ENCODE assay signal across 17 cellular contexts in the genomic region with DNA sequence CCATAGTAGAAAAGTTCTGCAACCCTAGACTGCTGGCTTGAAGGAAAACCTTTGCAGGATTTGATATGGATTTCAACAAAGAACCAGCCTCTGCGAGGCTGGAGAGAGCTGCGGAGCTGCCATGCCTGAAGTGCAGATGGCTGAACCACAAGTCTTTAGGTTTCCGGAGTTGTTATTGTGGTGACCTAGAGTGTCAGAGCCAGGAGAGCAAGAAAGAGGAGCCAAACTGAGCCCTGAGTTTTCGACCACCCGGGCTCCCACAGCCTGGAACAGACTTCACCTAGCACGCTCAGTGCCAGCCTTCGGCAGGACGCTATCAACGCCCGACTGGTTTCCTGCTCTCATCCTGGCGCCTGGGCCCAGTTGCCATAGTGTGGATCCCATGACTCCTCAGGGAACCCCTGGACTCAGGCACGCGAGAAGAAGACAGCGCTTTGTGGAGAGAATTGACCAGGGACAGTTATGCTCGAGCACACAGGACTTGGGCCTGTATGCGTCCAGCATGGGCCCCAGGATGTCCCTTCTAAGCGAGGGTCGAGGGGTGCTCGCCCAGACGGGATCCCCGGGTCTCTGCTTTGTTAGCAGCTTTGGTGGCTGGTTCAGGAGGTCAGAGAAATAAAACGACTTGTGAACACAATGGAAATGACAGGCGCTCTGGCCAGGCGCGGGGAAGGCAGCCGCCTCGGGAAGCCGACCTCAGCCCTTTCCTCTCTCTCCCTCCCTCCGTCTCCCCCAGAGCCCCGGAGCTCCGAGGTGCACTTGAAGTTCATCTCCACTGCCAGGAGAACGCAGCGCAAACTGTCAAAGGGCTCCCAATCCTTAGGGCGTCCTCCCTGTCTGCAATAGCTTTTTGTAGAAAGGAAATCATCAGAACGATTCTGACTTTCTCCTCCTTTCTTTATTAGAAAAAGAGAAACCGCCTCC. TPM values are rescaled to one million over a fixed set of nuclear protein-coding genes. Genes with fewer than 3 reads are reported as not detected.
DNase-seq lines count a peak whose midpoint lies in the region; TF ChIP-seq lines count a peak whose summit lies in the region.
"Had no signal": no experiment of that assay in that cellular context is flagged by ENCODE, and none has a peak within 500 bp of the region (broad histone marks: within the 10 kb centered on the region; RNA-seq: fewer than 3 reads in every experiment).

No MANE protein-coding gene starts in this region.

- no peak overlapping the region for H4K5ac ChIP-seq in mesendoderm (ENCODE audit: low read length)

- no peak overlapping the region for H3K56ac ChIP-seq in mesendoderm (ENCODE audit: low read length)

- no peaks in the 10 kb centered on the region for H3K36me3 ChIP-seq in BLaER1 treated with 17β-estradiol and CSF1 and Interleukin-3, amounts not matched to agents 10 nM and 100 nM
- no peaks in the 10 kb centered on the region for H3K36me3 ChIP-seq in mesendoderm (ENCODE audit: control insufficient read depth, insufficient read depth, low read length)
- no peaks in the 10 kb centered on the region for H3K36me3 ChIP-seq in vagina
- H3K36me3 ChIP-seq: ascending aorta had no signal

- no peak overlapping the region for H3K27ac Mint-ChIP-seq in activated naive CD8-positive, alpha-beta T cell treated with anti-CD3 and anti-CD28 coated beads for 36 hours
- H3K27ac Mint-ChIP-seq: activated CD4-positive, alpha-beta memory T cell treated with anti-CD3 and anti-CD28 coated beads for 36 hours had no signal

- no peak overlapping the region for H3K27ac ChIP-seq in BLaER1 treated with 17β-estradiol and CSF1 and Interleukin-3, amounts not matched to agents 10 nM and 100 nM
- no peak overlapping the region for H3K27ac ChIP-seq in mesendoderm (ENCODE audit: low read depth, low read length)
- H3K27ac ChIP-seq in vagina: no peak overlapping the region
- H3K27ac ChIP-seq: ascending aorta, epithelial cell of prostate had no signal

- H3K4me3 ChIP-seq in BLaER1 treated with 17β-estradiol and CSF1 and Interleukin-3, amounts not matched to agents 10 nM and 100 nM: peak overlapping the region; percentile 49 to 66 (median 55)
- H3K4me3 ChIP-seq in mesendoderm (ENCODE audit: low read length) (no peak overlapping the region), vagina (no peak overlapping the region)

- WGBS in mesendoderm (ENCODE audit: extremely low coverage, insufficient coverage, low lambda C conversion rate): no CpG with 5 or more reads among the region's 36 CpGs

- no peak overlapping the region for H2BK120ac ChIP-seq in mesendoderm (ENCODE audit: low read depth, low read length)

- H2BK15ac ChIP-seq in mesendoderm (replicated peaks; ENCODE audit: low read depth): no peak overlapping the region

- H3K4me1 ChIP-seq in BLaER1 treated with 17β-estradiol and CSF1 and Interleukin-3, amounts not matched to agents 10 nM and 100 nM: peaks cover 37 to 44% (median 41%) of the 10 kb centered on the region in 10 experiments
- peaks cover 2% of the 10 kb centered on the region for H3K4me1 ChIP-seq in mesendoderm (ENCODE audit: control insufficient read depth, low read depth, low read length)
- peaks cover 35% of the 10 kb centered on the region for H3K4me1 ChIP-seq in vagina

- H3K9me3 Mint-ChIP-seq in activated naive CD8-positive, alpha-beta T cell treated with anti-CD3 and anti-CD28 coated beads for 36 hours: no peaks in the 10 kb centered on the region
- H3K9me3 Mint-ChIP-seq: activated CD4-positive, alpha-beta memory T cell treated with anti-CD3 and anti-CD28 coated beads for 36 hours had no signal

- intact Hi-C loops in vagina (cut with DNase I): no loop called here

- no peak overlapping the region for H4K8ac ChIP-seq in mesendoderm (ENCODE audit: low read depth, low read length)

- peaks cover 16 to 39% (median 32%) of the 10 kb centered on the region in 11 experiments; a peak in 21 of 22 replicates for H3K9me3 ChIP-seq in BLaER1 treated with 17β-estradiol and CSF1 and Interleukin-3, amounts not matched to agents 10 nM and 100 nM (replicated peaks in 1 of 11)
- H3K9me3 ChIP-seq in vagina: no peaks in the 10 kb centered on the region
- H3K9me3 ChIP-seq: ascending aorta had no signal

- H3K4ac ChIP-seq in mesendoderm (ENCODE audit: low read depth, low read length): no peak overlapping the region

- no peak overlapping the region for H2BK5ac ChIP-seq in mesendoderm (ENCODE audit: low read length)

- peak overlapping the region; percentile 76 to 99 (median 97) for H3K4me2 ChIP-seq in BLaER1 treated with 17β-estradiol and CSF1 and Interleukin-3, amounts not matched to agents 10 nM and 100 nM
- peak overlapping the region; percentile 5 for H3K4me2 ChIP-seq in mesendoderm (ENCODE audit: low read length)

- TF ChIP-seq POLR2A in vagina (IDR thresholded peaks at IDR 0.05): no peak

- H3K27me3 Mint-ChIP-seq in activated naive CD8-positive, alpha-beta T cell treated with anti-CD3 and anti-CD28 coated beads for 36 hours: peaks cover 78% of the 10 kb centered on the region

- H3K23ac ChIP-seq in mesendoderm (ENCODE audit: low read length): no peak overlapping the region

- TF ChIP-seq CTCF in vagina (IDR thresholded peaks at IDR 0.05): no peak

- no peaks in the 10 kb centered on the region for H3K36me3 Mint-ChIP-seq in activated naive CD8-positive, alpha-beta T cell treated with anti-CD3 and anti-CD28 coated beads for 36 hours

- no peaks in the 10 kb centered on the region for H3K79me2 ChIP-seq in mesendoderm (ENCODE audit: control insufficient read depth, insufficient read depth, low read length)

- DNase-seq in Daoy (ENCODE audit: low read depth): peak; percentile 4
- DNase-seq in activated naive CD8-positive, alpha-beta T cell treated with anti-CD3 and anti-CD28 coated beads for 36 hours: no peak
- DNase-seq in mesendoderm: peak; percentile 22
- no peak for DNase-seq in vagina (ENCODE audit: extremely low spot score in 2 of 2)
- no peak for DNase-seq in SIG-M5 treated with dmso at 0.1 percent for 504 hours (lab: John Stamatoyannopoulos, UW; ENCODE audit: unreplicated experiment)
- no peak for DNase-seq in SW480 (ENCODE audit: low spot score)
- no peak for DNase-seq in kidney tubule cell (ENCODE audit: low spot score)
- DNase-seq: activated CD4-positive, alpha-beta memory T cell treated with anti-CD3 and anti-CD28 coated beads for 36 hours; KBM-7; kidney; NCI-H524 treated with DMSO at 0.1 percent for 48 hours; substantia nigra had no signal

- peaks cover 86 to 97% (median 94%) of the 10 kb centered on the region in 11 experiments for H3K27me3 ChIP-seq in BLaER1 treated with 17β-estradiol and CSF1 and Interleukin-3, amounts not matched to agents 10 nM and 100 nM
- H3K27me3 ChIP-seq in mesendoderm (ENCODE audit: insufficient read depth, low read length, poor library complexity) (peaks cover 88% of the 10 kb centered on the region), vagina (peaks cover 14% of the 10 kb centered on the region)

- no peak overlapping the region for H3K18ac ChIP-seq in mesendoderm (ENCODE audit: low read length)

- peak overlapping the region in 3 of 11 experiments; percentile 6 to 38 (median 29); a peak in 3 of 22 replicates for H3K9ac ChIP-seq in BLaER1 treated with 17β-estradiol and CSF1 and Interleukin-3, amounts not matched to agents 10 nM and 100 nM
- no peak overlapping the region for H3K9ac ChIP-seq in mesendoderm (ENCODE audit: low read length)

- H2AK5ac ChIP-seq in mesendoderm (ENCODE audit: low read length): no peak overlapping the region

- H3K79me1 ChIP-seq in mesendoderm (ENCODE audit: low read length): no peaks in the 10 kb centered on the region

- H4K20me1 ChIP-seq in BLaER1 treated with 17β-estradiol and CSF1 and Interleukin-3, amounts not matched to agents 10 nM and 100 nM: peaks cover 0 to 40% (median 34%) of the 10 kb centered on the region in 11 experiments; a peak in 18 of 22 replicates

- H3K4me1 Mint-ChIP-seq in activated naive CD8-positive, alpha-beta T cell treated with anti-CD3 and anti-CD28 coated beads for 36 hours: peaks cover 28% of the 10 kb centered on the region

- peak overlapping the region; percentile 58 for H3K4me3 Mint-ChIP-seq in activated naive CD8-positive, alpha-beta T cell treated with anti-CD3 and anti-CD28 coated beads for 36 hours
- H3K4me3 Mint-ChIP-seq: activated CD4-positive, alpha-beta memory T cell treated with anti-CD3 and anti-CD28 coated beads for 36 hours had no signal

RNA-seq across cellular contexts. Expression of a gene that starts 1.8 kb away (rescaled TPM):
- not detected in 2 replicates for total RNA-seq in Daoy (2014; rRNA removed; shearing (Covaris generic))
- not detected for total RNA-seq in activated naive CD8-positive, alpha-beta T cell treated with anti-CD3 and anti-CD28 coated beads for 36 hours
- 0.21 TPM for polyA plus RNA-seq in mesendoderm (2013, experiment 1 of 2)
- polyA plus RNA-seq in mesendoderm (2013, experiment 2 of 2): 0.31 TPM
- total RNA-seq in vagina: not detected
- total RNA-seq: activated CD4-positive, alpha-beta memory T cell treated with anti-CD3 and anti-CD28 coated beads for 36 hours; ascending aorta; kidney; omental fat pad; SK-MEL-5 had no signal

Comparison
In these comparisons a context has a peak if more than half of its experiments do, and no peak if none do; other contexts are left out.
1. H3K4me3 ChIP-seq: peak in BLaER1 treated with 17β-estradiol and CSF1 and Interleukin-3, amounts not matched to agents 10 nM and 100 nM (10 of 10); none in mesendoderm (single experiment) and vagina (0 of 2).
2. DNase-seq: peak in Daoy (single experiment) and mesendoderm (single experiment); none in activated naive CD8-positive, alpha-beta T cell treated with anti-CD3 and anti-CD28 coated beads for 36 hours (single experiment), vagina (0 of 2), SIG-M5 treated with dmso at 0.1 percent for 504 hours (single experiment), SW480 (single experiment) and kidney tubule cell (single experiment).